In the genomic region with DNA sequence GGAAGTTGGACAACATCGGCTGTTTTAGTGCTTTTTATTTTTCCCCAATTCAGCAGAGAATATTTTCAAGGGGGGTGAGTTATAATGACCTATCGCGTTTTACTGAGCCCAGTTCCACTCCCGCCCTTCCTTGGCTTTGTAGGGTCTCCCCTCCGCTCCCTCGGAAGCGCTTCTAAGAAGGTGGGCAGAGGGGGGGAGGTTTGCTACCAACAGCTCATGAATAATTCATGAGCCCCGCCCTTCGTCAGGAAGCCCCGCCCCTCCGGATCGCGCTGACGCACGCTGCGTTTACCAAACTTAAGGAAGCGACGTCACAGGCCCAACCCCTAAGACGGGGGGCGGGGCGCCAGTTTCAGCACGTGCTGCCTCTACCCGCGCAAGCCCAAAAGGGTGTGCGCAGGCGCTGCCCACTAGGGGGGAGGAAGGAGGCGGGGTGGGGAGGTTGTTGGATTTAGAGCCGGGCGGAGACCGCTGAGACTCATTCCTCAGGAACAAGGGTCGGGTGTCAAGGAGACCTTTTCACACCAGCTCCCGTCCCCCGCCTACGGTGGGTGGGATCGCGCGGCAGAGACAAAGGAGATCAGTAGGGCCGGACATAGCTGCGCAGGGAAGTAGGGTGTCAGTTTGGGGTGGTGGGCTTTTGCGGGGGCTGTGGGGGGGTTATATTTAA, we compare ENCODE assay signal across 1 cellular context.
A peak's percentile ranks its signal among the peaks of the same experiment; 100 is the strongest.
TF ChIP-seq lines count a peak whose summit lies in the region.

No MANE protein-coding gene starts in this region.

TF ChIP-seq in A549, 52 proteins besides CTCF, POLR2A, EP300 and RAD21:
- TF ChIP-seq MAZ (IDR thresholded peaks at IDR 0.05; ENCODE audit: borderline replicate concordance, low read depth, low read length) (peak; percentile 95), RARB (CRISPR knock-in tag; IDR thresholded peaks at IDR 0.05) (peak; percentile 92; the same call in 1 of the 2 replicates), PBX3 (IDR thresholded peaks at IDR 0.05) (peak; percentile 71; the same call in 1 of the 2 replicates), ZC3H11A (IDR thresholded peaks at IDR 0.05) (no peak), EHMT2 (IDR thresholded peaks at IDR 0.05; ENCODE audit: low read depth) (no peak), HES2 (IDR thresholded peaks at IDR 0.05) (no peak), ZFP36 (IDR thresholded peaks at IDR 0.05; ENCODE audit: borderline replicate concordance, partially characterized antibody) (no peak), BHLHE40 (IDR thresholded peaks at IDR 0.05; ENCODE audit: low read depth, low read length) (peak; percentile 100), SMC3 (IDR thresholded peaks at IDR 0.05) (no peak), ZSCAN20 (CRISPR knock-in tag; IDR thresholded peaks at IDR 0.05) (no peak), JUNB (IDR thresholded peaks at IDR 0.05) (no peak), ATOH8 (CRISPR knock-in tag; IDR thresholded peaks at IDR 0.05; ENCODE audit: low read depth) (no peak), CBX8 (IDR thresholded peaks at IDR 0.05) (no peak), JUN (IDR thresholded peaks at IDR 0.05) (peak; percentile 51 to 71; a peak in 3 of 5 replicates), ESRRA (IDR thresholded peaks at IDR 0.05; ENCODE audit: borderline replicate concordance, low read length) (no peak), HOXB13 (CRISPR knock-in tag; IDR thresholded peaks at IDR 0.05; ENCODE audit: low read depth) (no peak), TP53 (CRISPR knock-in tag; IDR thresholded peaks at IDR 0.05) (0 out of 2 replicates have a peak, but pooled peaks have one; percentile 69), FOSB (CRISPR knock-in tag; IDR thresholded peaks at IDR 0.05) (no peak; the same call in none of the 2 replicates), PHF8 (IDR thresholded peaks at IDR 0.05; ENCODE audit: borderline replicate concordance, low read depth) (peak; percentile 44; the same call in 1 of the 2 replicates), HMGXB4 (CRISPR knock-in tag; IDR thresholded peaks at IDR 0.05; ENCODE audit: borderline replicate concordance) (peak; percentile 74; the same call in 1 of the 2 replicates), RNF2 (IDR thresholded peaks at IDR 0.05; ENCODE audit: borderline replicate concordance, low read depth) (no peak), HDAC2 (IDR thresholded peaks at IDR 0.05) (no peak), FOXS1 (CRISPR knock-in tag; IDR thresholded peaks at IDR 0.05) (no peak), HOXB5 (CRISPR knock-in tag; IDR thresholded peaks at IDR 0.05) (0 out of 2 replicates have a peak, but pooled peaks have one; percentile 32), CBX2 (IDR thresholded peaks at IDR 0.05; ENCODE audit: borderline replicate concordance, low read depth) (no peak), HEYL (CRISPR knock-in tag; IDR thresholded peaks at IDR 0.05) (no peak), TFCP2L1 (CRISPR knock-in tag; IDR thresholded peaks at IDR 0.05) (no peak), CHD4 (IDR thresholded peaks at IDR 0.05; ENCODE audit: borderline replicate concordance) (no peak), GATA3 (IDR thresholded peaks at IDR 0.05; ENCODE audit: borderline replicate concordance) (peak; percentile 47; the same call in 1 of the 2 replicates), CEBPB (IDR thresholded peaks at IDR 0.05) (no peak), KDM1A (IDR thresholded peaks at IDR 0.05; ENCODE audit: low read depth) (no peak), NFE2L2 (conservative IDR thresholded peaks at IDR 0.05; ENCODE audit: low read length) (no peak; the same call in 1 of the 2 replicates), NR3C1 (IDR thresholded peaks at IDR 0.05) (no peak), RFX5 (IDR thresholded peaks at IDR 0.05) (no peak), HOXA7 (CRISPR knock-in tag; IDR thresholded peaks at IDR 0.05) (no peak; the same call in 1 of the 2 replicates), MYC (IDR thresholded peaks at IDR 0.05; ENCODE audit: borderline replicate concordance, low read length) (peak; percentile 98), KDM5A (IDR thresholded peaks at IDR 0.05) (no peak), SREBF2 (IDR thresholded peaks at IDR 0.05) (no peak), ZNF302 (CRISPR knock-in tag; IDR thresholded peaks at IDR 0.05) (no peak), POLR2AphosphoS2 (conservative IDR thresholded peaks at IDR 0.05; ENCODE audit: low read length) (no peak), NPAS2 (CRISPR knock-in tag; IDR thresholded peaks at IDR 0.05; ENCODE audit: borderline replicate concordance) (no peak), EHF (CRISPR knock-in tag; IDR thresholded peaks at IDR 0.05) (no peak), FOSL2 (IDR thresholded peaks at IDR 0.05) (no peak), FOSL2 (CRISPR knock-in tag; IDR thresholded peaks at IDR 0.05) (no peak; the same call in 1 of the 2 replicates), RCOR1 (IDR thresholded peaks at IDR 0.05; ENCODE audit: low read depth, low read length) (no peak), MAFK (IDR thresholded peaks at IDR 0.05; ENCODE audit: partially characterized antibody) (peak; percentile 88), CHD2 (IDR thresholded peaks at IDR 0.05; ENCODE audit: low read length, partially characterized antibody) (no peak), MAX (IDR thresholded peaks at IDR 0.05) (peak; percentile 97)
- TF ChIP-seq, protein P1, sequence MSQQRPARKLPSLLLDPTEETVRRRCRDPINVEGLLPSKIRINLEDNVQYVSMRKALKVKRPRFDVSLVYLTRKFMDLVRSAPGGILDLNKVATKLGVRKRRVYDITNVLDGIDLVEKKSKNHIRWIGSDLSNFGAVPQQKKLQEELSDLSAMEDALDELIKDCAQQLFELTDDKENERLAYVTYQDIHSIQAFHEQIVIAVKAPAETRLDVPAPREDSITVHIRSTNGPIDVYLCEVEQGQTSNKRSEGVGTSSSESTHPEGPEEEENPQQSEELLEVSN (IDR thresholded peaks at IDR 0.05; ENCODE audit: borderline replicate concordance, low read depth), result peak; percentile 95
- TF ChIP-seq, protein P2, sequence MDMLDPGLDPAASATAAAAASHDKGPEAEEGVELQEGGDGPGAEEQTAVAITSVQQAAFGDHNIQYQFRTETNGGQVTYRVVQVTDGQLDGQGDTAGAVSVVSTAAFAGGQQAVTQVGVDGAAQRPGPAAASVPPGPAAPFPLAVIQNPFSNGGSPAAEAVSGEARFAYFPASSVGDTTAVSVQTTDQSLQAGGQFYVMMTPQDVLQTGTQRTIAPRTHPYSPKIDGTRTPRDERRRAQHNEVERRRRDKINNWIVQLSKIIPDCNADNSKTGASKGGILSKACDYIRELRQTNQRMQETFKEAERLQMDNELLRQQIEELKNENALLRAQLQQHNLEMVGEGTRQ (IDR thresholded peaks at IDR 0.05), result peak; percentile 92
- TF ChIP-seq, protein P3, sequence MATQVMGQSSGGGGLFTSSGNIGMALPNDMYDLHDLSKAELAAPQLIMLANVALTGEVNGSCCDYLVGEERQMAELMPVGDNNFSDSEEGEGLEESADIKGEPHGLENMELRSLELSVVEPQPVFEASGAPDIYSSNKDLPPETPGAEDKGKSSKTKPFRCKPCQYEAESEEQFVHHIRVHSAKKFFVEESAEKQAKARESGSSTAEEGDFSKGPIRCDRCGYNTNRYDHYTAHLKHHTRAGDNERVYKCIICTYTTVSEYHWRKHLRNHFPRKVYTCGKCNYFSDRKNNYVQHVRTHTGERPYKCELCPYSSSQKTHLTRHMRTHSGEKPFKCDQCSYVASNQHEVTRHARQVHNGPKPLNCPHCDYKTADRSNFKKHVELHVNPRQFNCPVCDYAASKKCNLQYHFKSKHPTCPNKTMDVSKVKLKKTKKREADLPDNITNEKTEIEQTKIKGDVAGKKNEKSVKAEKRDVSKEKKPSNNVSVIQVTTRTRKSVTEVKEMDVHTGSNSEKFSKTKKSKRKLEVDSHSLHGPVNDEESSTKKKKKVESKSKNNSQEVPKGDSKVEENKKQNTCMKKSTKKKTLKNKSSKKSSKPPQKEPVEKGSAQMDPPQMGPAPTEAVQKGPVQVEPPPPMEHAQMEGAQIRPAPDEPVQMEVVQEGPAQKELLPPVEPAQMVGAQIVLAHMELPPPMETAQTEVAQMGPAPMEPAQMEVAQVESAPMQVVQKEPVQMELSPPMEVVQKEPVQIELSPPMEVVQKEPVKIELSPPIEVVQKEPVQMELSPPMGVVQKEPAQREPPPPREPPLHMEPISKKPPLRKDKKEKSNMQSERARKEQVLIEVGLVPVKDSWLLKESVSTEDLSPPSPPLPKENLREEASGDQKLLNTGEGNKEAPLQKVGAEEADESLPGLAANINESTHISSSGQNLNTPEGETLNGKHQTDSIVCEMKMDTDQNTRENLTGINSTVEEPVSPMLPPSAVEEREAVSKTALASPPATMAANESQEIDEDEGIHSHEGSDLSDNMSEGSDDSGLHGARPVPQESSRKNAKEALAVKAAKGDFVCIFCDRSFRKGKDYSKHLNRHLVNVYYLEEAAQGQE (IDR thresholded peaks at IDR 0.05), result no peak
- TF ChIP-seq, protein P4, sequence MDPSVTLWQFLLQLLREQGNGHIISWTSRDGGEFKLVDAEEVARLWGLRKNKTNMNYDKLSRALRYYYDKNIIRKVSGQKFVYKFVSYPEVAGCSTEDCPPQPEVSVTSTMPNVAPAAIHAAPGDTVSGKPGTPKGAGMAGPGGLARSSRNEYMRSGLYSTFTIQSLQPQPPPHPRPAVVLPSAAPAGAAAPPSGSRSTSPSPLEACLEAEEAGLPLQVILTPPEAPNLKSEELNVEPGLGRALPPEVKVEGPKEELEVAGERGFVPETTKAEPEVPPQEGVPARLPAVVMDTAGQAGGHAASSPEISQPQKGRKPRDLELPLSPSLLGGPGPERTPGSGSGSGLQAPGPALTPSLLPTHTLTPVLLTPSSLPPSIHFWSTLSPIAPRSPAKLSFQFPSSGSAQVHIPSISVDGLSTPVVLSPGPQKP (IDR thresholded peaks at IDR 0.05; ENCODE audit: low read depth, low read length), result no peak
- TF ChIP-seq, protein P5, sequence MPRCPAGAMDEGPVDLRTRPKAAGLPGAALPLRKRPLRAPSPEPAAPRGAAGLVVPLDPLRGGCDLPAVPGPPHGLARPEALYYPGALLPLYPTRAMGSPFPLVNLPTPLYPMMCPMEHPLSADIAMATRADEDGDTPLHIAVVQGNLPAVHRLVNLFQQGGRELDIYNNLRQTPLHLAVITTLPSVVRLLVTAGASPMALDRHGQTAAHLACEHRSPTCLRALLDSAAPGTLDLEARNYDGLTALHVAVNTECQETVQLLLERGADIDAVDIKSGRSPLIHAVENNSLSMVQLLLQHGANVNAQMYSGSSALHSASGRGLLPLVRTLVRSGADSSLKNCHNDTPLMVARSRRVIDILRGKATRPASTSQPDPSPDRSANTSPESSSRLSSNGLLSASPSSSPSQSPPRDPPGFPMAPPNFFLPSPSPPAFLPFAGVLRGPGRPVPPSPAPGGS (IDR thresholded peaks at IDR 0.05), result peak; percentile 51; the same call in 1 of the 3 replicates
